In the genomic region with DNA sequence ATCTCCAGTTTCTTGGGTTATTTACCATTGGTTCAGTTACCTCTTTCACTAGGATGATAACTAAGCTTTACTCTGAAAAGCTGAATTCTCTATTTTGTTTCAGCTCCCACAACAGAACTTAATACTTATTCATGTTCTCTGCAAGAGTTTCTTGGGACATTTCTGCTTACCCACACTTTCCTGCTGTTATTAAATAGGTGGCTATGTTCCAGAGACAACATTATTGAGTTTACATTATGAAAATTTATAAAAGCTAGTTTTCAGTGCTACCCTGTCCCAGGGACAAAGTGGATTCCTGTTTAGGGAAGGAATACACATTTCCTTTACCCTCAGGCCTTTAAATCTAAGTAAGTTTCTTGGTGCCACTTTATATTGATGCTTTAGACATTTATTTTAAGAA, we compare ENCODE assay signal across 19 cellular contexts.
"Had no signal": no experiment of that assay in that cellular context is flagged by ENCODE, and none has a peak within 500 bp of the region (broad histone marks: within the 10 kb centered on the region; RNA-seq: fewer than 3 reads in every experiment).

No MANE protein-coding gene starts in this region.

- H3K9me3 Mint-ChIP-seq: activated naive CD8-positive, alpha-beta T cell treated with anti-CD3 and anti-CD28 coated beads for 36 hours; immature natural killer cell; neural crest cell; stimulated activated naive B cell treated with anti-CD40 and anti-IgM and Interleukin-4, amounts not matched to agents 10 μg/mL and 1 μg/mL and 100 μg/mL, for 72 hours had no signal

- H3K27ac Mint-ChIP-seq: activated CD4-positive, alpha-beta T cell treated with anti-CD3 and anti-CD28 coated beads, Interleukin-2, amount 10 ng/mL, durations not matched to agents 24 days and 14 days; activated CD8-positive, alpha-beta T cell treated with anti-CD3 and anti-CD28 coated beads, Interleukin-2, amount 10 ng/mL, durations not matched to agents 7 days and 5 days; activated naive CD8-positive, alpha-beta T cell treated with anti-CD3 and anti-CD28 coated beads for 36 hours; immature natural killer cell; stimulated activated naive B cell treated with anti-CD40 and anti-IgM and Interleukin-4, amounts not matched to agents 10 μg/mL and 1 μg/mL and 100 μg/mL, for 72 hours had no signal

- H3K27me3 ChIP-seq: breast epithelium, ovary had no signal

- H3K4me1 Mint-ChIP-seq: immature natural killer cell had no signal

- H3K27ac ChIP-seq: ovary had no signal

- H3K4me3 Mint-ChIP-seq: activated CD4-positive, alpha-beta T cell treated with anti-CD3 and anti-CD28 coated beads, Interleukin-2, amount 10 ng/mL, durations not matched to agents 24 days and 14 days; activated CD8-positive, alpha-beta T cell treated with anti-CD3 and anti-CD28 coated beads, Interleukin-2, amount 10 ng/mL, durations not matched to agents 7 days and 5 days; activated naive CD8-positive, alpha-beta T cell treated with anti-CD3 and anti-CD28 coated beads for 36 hours; immature natural killer cell; neural crest cell; stimulated activated naive B cell treated with anti-CD40 and anti-IgM and Interleukin-4, amounts not matched to agents 10 μg/mL and 1 μg/mL and 100 μg/mL, for 72 hours had no signal

- FAIRE-seq: TTC549 had no signal

- ATAC-seq: activated CD8-positive, alpha-beta T cell treated with anti-CD3 and anti-CD28 coated beads, Interleukin-2, amount 10 ng/mL, durations not matched to agents 7 days and 5 days; left colon; stimulated activated naive B cell treated with anti-CD40 and anti-IgM and Interleukin-4, amounts not matched to agents 10 μg/mL and 1 μg/mL and 100 μg/mL, for 72 hours had no signal

- H3K36me3 Mint-ChIP-seq: activated naive CD8-positive, alpha-beta T cell treated with anti-CD3 and anti-CD28 coated beads for 36 hours; immature natural killer cell; stimulated activated naive B cell treated with anti-CD40 and anti-IgM and Interleukin-4, amounts not matched to agents 10 μg/mL and 1 μg/mL and 100 μg/mL, for 72 hours had no signal

- H3K9me3 ChIP-seq: breast epithelium, ovary had no signal

- H3K36me3 ChIP-seq: breast epithelium, ovary had no signal

- DNase-seq: activated CD4-positive, alpha-beta T cell treated with anti-CD3 and anti-CD28 coated beads, Interleukin-2, amount 10 ng/mL, durations not matched to agents 24 days and 14 days; activated CD4-positive, CD25-positive, alpha-beta regulatory T cell; activated CD8-positive, alpha-beta memory T cell treated with anti-CD3 and anti-CD28 coated beads, Interleukin-2, amount 50 U/mL, for 4 hours; activated CD8-positive, alpha-beta T cell treated with anti-CD3 and anti-CD28 coated beads, Interleukin-2, amount 10 ng/mL, durations not matched to agents 7 days and 5 days; activated effector memory CD4-positive, alpha-beta T cell treated with anti-CD3 and anti-CD28 coated beads, Interleukin-2, amount 50 U/mL, for 16 hours; activated naive CD8-positive, alpha-beta T cell treated with anti-CD3 and anti-CD28 coated beads for 36 hours; activated T-cell treated with anti-CD3 and anti-CD28 coated beads, Interleukin-2, amount 50 U/mL, for 48 hours; cerebellar nuclear complex; immature natural killer cell; left colon; ovary; stimulated activated CD4-positive, alpha-beta T cell treated with anti-CD3 and anti-CD28 coated beads, Interleukin-2, amount 100 ng/mL, for 48 hours; stimulated activated naive B cell treated with anti-CD40 and anti-IgM and Interleukin-4, amounts not matched to agents 10 μg/mL and 1 μg/mL and 100 μg/mL, for 72 hours; substantia nigra; SW 1271; trophoblast cell had no signal

- H3K4me3 ChIP-seq: breast epithelium, ovary had no signal
